20 cellular contexts compared by ENCODE assay signal in genomic region chr2:53275743-53276142, GRCh38.
DNase-seq lines count a peak whose midpoint lies in the region; FAIRE-seq and TF ChIP-seq lines count a peak whose summit lies in the region.
"Had no signal": no experiment of that assay in that cellular context is flagged by ENCODE, and none has a peak within 500 bp of the region (broad histone marks: within the 10 kb centered on the region; RNA-seq: fewer than 3 reads in every experiment).

No MANE protein-coding gene starts in this region.

- TF ChIP-seq RAD21 in SK-N-SH (IDR thresholded peaks at IDR 0.05; ENCODE audit: low read length), result no peak

- POLR2A ChIA-PET in SK-N-SH (lab: Yijun Ruan, JAX), result no interaction called here

- H3K9me3 ChIP-seq in ascending aorta (no peaks in the 10 kb centered on the region), SK-N-SH (no peaks in the 10 kb centered on the region), osteoblast (ENCODE audit: low read depth, low read length) (no peaks in the 10 kb centered on the region)

- no peak overlapping the region for H3K9ac ChIP-seq in SK-N-SH

- 2% methylated on average over 1 of the region's 1 CpG for WGBS in SK-N-SH (ENCODE audit: low lambda C conversion rate)

- no peaks in the 10 kb centered on the region for H3F3A ChIP-seq in SK-N-SH (replicated peaks; ENCODE audit: insufficient read depth)

- no peaks in the 10 kb centered on the region for H3K9me2 ChIP-seq in SK-N-SH

- intact Hi-C loops in ascending aorta (cut with DNase I), result no loop called here

- H3K4me1 ChIP-seq in ascending aorta, result no peaks in the 10 kb centered on the region
- H3K4me1 ChIP-seq in SK-N-SH (ENCODE audit: control insufficient read depth in 1 of 2, insufficient read depth in 2 of 2, low read depth in 1 of 2, low read length in 1 of 2), result no peaks in the 10 kb centered on the region
- no peaks in the 10 kb centered on the region for H3K4me1 ChIP-seq in osteoblast (ENCODE audit: insufficient read depth, low read length)

- H3K27me3 ChIP-seq in ascending aorta (no peaks in the 10 kb centered on the region), SK-N-SH (ENCODE audit: insufficient read depth) (no peaks in the 10 kb centered on the region), osteoblast (ENCODE audit: insufficient read depth, low read length) (no peaks in the 10 kb centered on the region)

- peak; percentile 59 for FAIRE-seq in HTR-8/SVneo (lab: Jason Lieb, UNC)
- FAIRE-seq: A204.1, GM19239, H1 had no signal

- H4K20me1 ChIP-seq in SK-N-SH (ENCODE audit: insufficient read depth) (no peaks in the 10 kb centered on the region), osteoblast (ENCODE audit: insufficient read depth, low read length) (no peaks in the 10 kb centered on the region)

- TF ChIP-seq EP300 in SK-N-SH (IDR thresholded peaks at IDR 0.05; ENCODE audit: borderline replicate concordance in 1 of 2, low read depth in 1 of 2, low read length in 1 of 2), result no peak

- no peak overlapping the region for H3K4me3 ChIP-seq in ascending aorta
- no peak overlapping the region for H3K4me3 ChIP-seq in SK-N-SH (ENCODE audit: low read depth in 2 of 2, low read length in 1 of 2)
- no peak overlapping the region for H3K4me3 ChIP-seq in osteoblast (ENCODE audit: insufficient read depth, low read length)

- TF ChIP-seq CTCF in ascending aorta (IDR thresholded peaks at IDR 0.05) (no peak), SK-N-SH (IDR thresholded peaks at IDR 0.05) (no peak), osteoblast (IDR thresholded peaks at IDR 0.05; ENCODE audit: extremely low read depth, low read depth, low read length) (no peak)

- H3K79me2 ChIP-seq in SK-N-SH (ENCODE audit: insufficient read depth) (no peaks in the 10 kb centered on the region), osteoblast (ENCODE audit: insufficient read depth, low read length) (no peaks in the 10 kb centered on the region)

- no peak overlapping the region for H3K27ac ChIP-seq in ascending aorta
- H3K27ac ChIP-seq in SK-N-SH (ENCODE audit: low read depth in 2 of 2, low read length in 1 of 2), result no peak overlapping the region
- H3K27ac ChIP-seq in osteoblast (ENCODE audit: low read depth, low read length), result no peak overlapping the region

- no peaks in the 10 kb centered on the region for H3K36me3 ChIP-seq in ascending aorta
- H3K36me3 ChIP-seq in SK-N-SH (replicated peaks in 1 of 2; ENCODE audit: control insufficient read depth in 1 of 2, insufficient read depth in 2 of 2, low read length in 1 of 2), result no peaks in the 10 kb centered on the region
- no peaks in the 10 kb centered on the region for H3K36me3 ChIP-seq in osteoblast (ENCODE audit: insufficient read depth, low read length)

- CTCF ChIA-PET in SK-N-SH (lab: Yijun Ruan, JAX), result no interaction called here

- peak; percentile 5 for DNase-seq in NCI-H82 (lab: John Stamatoyannopoulos, UW)
- DNase-seq in NCI-H82 treated with DMSO at 0.1 percent for 48 hours (lab: John Stamatoyannopoulos, UW; ENCODE audit: unreplicated experiment), result no peak
- no peak for DNase-seq in HTR-8/SVneo (ENCODE audit: insufficient read length, low spot score)
- peak; percentile 17 for DNase-seq in SW480 (ENCODE audit: low spot score)
- DNase-seq in ascending aorta (ENCODE audit: low spot score in 2 of 2), result no peak
- DNase-seq in SK-N-SH, result no peak
- no peak for DNase-seq in osteoblast (ENCODE audit: insufficient read length, low spot score, missing footprints)
- DNase-seq: GF-D8, Kasumi-1, MM.1S, NCI-H1048, NCI-H1436, NCI-H187 treated with DMSO at 0.1 percent for 48 hours, NCI-H2107, NCI-H446 treated with DMSO at 0.1 percent for 48 hours, NCI-H526 treated with DMSO at 0.1 percent for 48 hours, Right ventricle myocardium superior had no signal

- H2AFZ ChIP-seq in SK-N-SH (ENCODE audit: low read depth) (no peak overlapping the region), osteoblast (ENCODE audit: low read length) (no peak overlapping the region)

- H3K4me2 ChIP-seq in SK-N-SH (no peak overlapping the region), osteoblast (ENCODE audit: insufficient read depth, low read length) (no peak overlapping the region)

TF ChIP-seq in SK-N-SH, 30 proteins besides CTCF, POLR2A, EP300 and RAD21:
- TF ChIP-seq TEAD4 (IDR thresholded peaks at IDR 0.05; ENCODE audit: borderline replicate concordance, insufficient read depth), result no peak
- no peak for TF ChIP-seq MXI1 (IDR thresholded peaks at IDR 0.05; ENCODE audit: low read depth, low read length)
- TF ChIP-seq GABPA (IDR thresholded peaks at IDR 0.05; ENCODE audit: low read depth), result no peak
- TF ChIP-seq PBX3 (IDR thresholded peaks at IDR 0.05), result no peak

Comparison
In these comparisons a context has a peak if more than half of its experiments do, and no peak if none do; other contexts are left out.
1. DNase-seq: peak in NCI-H82 (single experiment) and SW480 (single experiment); none in NCI-H82 treated with DMSO at 0.1 percent for 48 hours (single experiment), HTR-8/SVneo (single experiment), ascending aorta (0 of 2), SK-N-SH (single experiment) and osteoblast (single experiment).